8 cellular contexts compared by ENCODE assay signal in the genomic region with DNA sequence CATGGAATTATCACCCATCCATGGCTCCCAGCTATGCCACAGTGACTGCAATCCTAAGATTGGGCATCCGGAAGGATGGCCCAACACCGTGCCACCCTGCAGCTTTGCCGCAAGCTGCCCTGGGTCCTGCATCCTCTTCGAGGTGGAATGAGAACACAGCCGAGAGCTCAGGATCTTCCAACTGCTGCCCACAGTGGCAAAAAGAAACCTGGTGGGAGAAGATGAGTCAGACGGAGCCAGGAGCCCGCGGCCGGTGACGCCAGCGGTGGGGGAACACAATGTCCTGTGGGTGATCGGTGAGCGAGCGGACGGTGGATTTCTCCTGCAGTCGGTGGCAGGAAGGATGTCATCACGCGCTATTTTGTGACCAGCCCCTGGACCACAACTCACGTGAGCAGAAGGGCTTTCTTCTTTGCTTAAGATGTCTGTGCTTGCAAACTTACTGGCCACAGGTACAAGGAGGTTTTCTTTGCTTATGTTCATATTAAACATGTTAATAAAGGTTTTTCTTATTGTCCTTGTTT. TPM values are rescaled to one million over a fixed set of nuclear protein-coding genes. Genes with fewer than 3 reads are reported as not detected.
DNase-seq lines count a peak whose midpoint lies in the region; ATAC-seq and TF ChIP-seq lines count a peak whose summit lies in the region.

No MANE protein-coding gene starts in this region.

- H3K27me3 Mint-ChIP-seq in Calu3 (ENCODE audit: unreplicated experiment): peaks cover under 1% of the 10 kb centered on the region
- H3K27me3 Mint-ChIP-seq in T-cell: no peaks in the 10 kb centered on the region

- H3K4me3 ChIP-seq in adipocyte (ENCODE audit: low read length): peak overlapping the region; percentile 80

- peaks cover 63% of the 10 kb centered on the region for H3K4me1 Mint-ChIP-seq in Calu3 (ENCODE audit: low read depth, unreplicated experiment)
- peaks cover 82 to 83% (median 82%) of the 10 kb centered on the region in 3 donors for H3K4me1 Mint-ChIP-seq in T-cell

- CTCF ChIA-PET in Calu3 (lab: Charles Lee): interaction anchor here (1.6 to 1.9 kb wide), 2 partner anchors 15 to 91 kb away, joined by 3 to 5 read pairs; no protein-coding TSS in a partner anchor
- CTCF ChIA-PET in T-cell (lab: Charles Lee): interaction anchor here (0.5 to 1.5 kb wide), 9 partner anchors 20 to 338 kb away, joined by 3 to 5 read pairs (median 4); a partner anchor contains a TSS

- H3K9me3 Mint-ChIP-seq in Calu3 (ENCODE audit: low read depth, unreplicated experiment) (no peaks in the 10 kb centered on the region), T-cell (no peaks in the 10 kb centered on the region)

- H3K36me3 ChIP-seq in adipocyte (ENCODE audit: control insufficient read depth, insufficient read depth, low read length, severe bottlenecking): no peaks in the 10 kb centered on the region

- intact Hi-C loops in Calu3 (cut with micrococcal nuclease; ENCODE audit: unreplicated experiment): loop anchor here (5.0 to 10.0 kb wide), 2 partner anchors 40 to 53 kb away; no protein-coding TSS in a partner anchor

- peaks cover 28% of the 10 kb centered on the region for H3K4me1 ChIP-seq in adipocyte (ENCODE audit: control insufficient read depth, insufficient read depth, low read length)

- ATAC-seq in HG03159 (IDR thresholded peaks at IDR 0.05; ENCODE audit: unreplicated experiment): peak; percentile 22
- peak; percentile 2 to 5 (median 4) for ATAC-seq in T-cell (replicated peaks in 1 of 4)
- no peak for ATAC-seq in HG03469 (IDR thresholded peaks at IDR 0.05; ENCODE audit: unreplicated experiment)
- ATAC-seq in HG02852 (IDR thresholded peaks at IDR 0.05; ENCODE audit: unreplicated experiment): no peak

- peak overlapping the region; percentile 85 for H3K9ac ChIP-seq in adipocyte (ENCODE audit: low read length)

- DNase-seq in Calu3 (peak; percentile 57), T-cell (peak in 33 of 34 experiments; percentile 59 to 93 (median 80)), adipocyte (ENCODE audit: low read depth) (peak; percentile 93), inferior parietal cortex (ENCODE audit: extremely low spot score) (peak; percentile 50)
- DNase-seq in stimulated activated CD4-positive, alpha-beta T cell treated with anti-CD3 and anti-CD28 coated beads, Interleukin-2, amount 100 ng/mL, for 24 hours: peak; percentile 84 to 91

- no peaks in the 10 kb centered on the region for H3K27me3 ChIP-seq in adipocyte (replicated peaks; ENCODE audit: control insufficient read depth, insufficient read depth, low read length)

- no peaks in the 10 kb centered on the region for H3K9me3 ChIP-seq in adipocyte (ENCODE audit: control insufficient read depth, low read length)

- BruUV-seq in Calu3 (replicated peaks; lab: Mats Ljungman, UMichigan): TSS peak; percentile 65

- no peak for TF ChIP-seq CTCF in Calu3 (IDR thresholded peaks at IDR 0.05; ENCODE audit: unreplicated experiment)

- H3K36me3 Mint-ChIP-seq in Calu3 (ENCODE audit: insufficient read depth, unreplicated experiment) (peaks cover 47% of the 10 kb centered on the region), T-cell (no peaks in the 10 kb centered on the region)

- H3K27ac Mint-ChIP-seq in Calu3 (ENCODE audit: unreplicated experiment) (peak overlapping the region; percentile 85), T-cell (peak overlapping the region; percentile 100)

- POLR2A ChIA-PET in T-cell (lab: Charles Lee): interaction anchor here in 1 of 2 donors (0.6 to 1.8 kb wide), 5 partner anchors 24 to 676 kb away, joined by 3 to 4 read pairs (median 4); no protein-coding TSS in a partner anchor

- H3K4me3 Mint-ChIP-seq in Calu3 (ENCODE audit: low read depth, unreplicated experiment) (peak overlapping the region; percentile 74), T-cell (peak overlapping the region; percentile 91 to 95 (median 94))

RNA-seq across cellular contexts. Expression of a gene that starts 20.1 kb away (rescaled TPM):
- total RNA-seq in Calu3 (2022) (0.34 TPM in 1 of 2 replicates, not detected in the other), T-cell (100 to 1,000 TPM; 104 to 265 (median 135) TPM)

RNA-seq across cellular contexts. Expression of a gene that starts 23.8 kb away (rescaled TPM):
- total RNA-seq in Calu3 (2022): 157 and 160 TPM in 2 replicates
- 100 to 1,000 TPM; 177 to 273 (median 194) TPM for total RNA-seq in T-cell

RNA-seq across cellular contexts. Expression of a gene that starts 36.2 kb away (rescaled TPM):
- 10.4 and 13.4 TPM in 2 replicates for total RNA-seq in Calu3 (2022)
- total RNA-seq in T-cell: 1 to 10 TPM; 1.3 to 5.1 (median 4.4) TPM

Comparison
In these comparisons a context has a peak if more than half of its experiments do, and no peak if none do; other contexts are left out.
1. ATAC-seq: peak in HG03159 (single experiment) and T-cell (4 of 4); none in HG03469 (single experiment) and HG02852 (single experiment).
2. RNA of a gene that starts 20.1 kb away (total RNA-seq): 104 to 265 TPM in T-cell; 0.34 TPM in Calu3; every median in the first group is over 10 times any median in the second.
3. Peak in every context shown above with its lines, with median percentiles within 50 percentile points of each other: DNase-seq.